26 cellular contexts compared by ENCODE assay signal in genomic region chr5:1995491-1995890, GRCh38.
DNase-seq lines count a peak whose midpoint lies in the region; ATAC-seq and FAIRE-seq lines count a peak whose summit lies in the region.
"Had no signal": no experiment of that assay in that cellular context is flagged by ENCODE, and none has a peak within 500 bp of the region (broad histone marks: within the 10 kb centered on the region; RNA-seq: fewer than 3 reads in every experiment).

No MANE protein-coding gene starts in this region.

- H4K8ac ChIP-seq in neuronal stem cell (ENCODE audit: low read depth, low read length): no peak overlapping the region

- peaks cover 0 to 10% (median 2%) of the 10 kb centered on the region in 4 donors for H3K4me1 Mint-ChIP-seq in naive thymus-derived CD8-positive, alpha-beta T cell

- H3K4me2 ChIP-seq in neuronal stem cell (ENCODE audit: insufficient read depth, low read length, poor library complexity, severe bottlenecking): no peak overlapping the region
- H3K4me2 ChIP-seq: BLaER1 treated with 17β-estradiol and CSF1 and Interleukin-3, amounts not matched to agents 10 nM and 100 nM had no signal

- no peak overlapping the region for H3K27ac ChIP-seq in neuronal stem cell (replicated peaks; ENCODE audit: low read length)
- H3K27ac ChIP-seq: 22Rv1 had no signal

- H2BK12ac ChIP-seq in neuronal stem cell (ENCODE audit: low read length): no peak overlapping the region

- no peak overlapping the region for H3K23ac ChIP-seq in neuronal stem cell (ENCODE audit: low read depth, low read length, poor library complexity)

- H2AFZ ChIP-seq in neuronal stem cell (ENCODE audit: low read length): no peak overlapping the region

- H3K9me3 Mint-ChIP-seq in naive thymus-derived CD8-positive, alpha-beta T cell: peaks cover 14 to 36% (median 27%) of the 10 kb centered on the region in 9 donors

- peaks cover 2 to 5% of the 10 kb centered on the region in 2 donors for H3K9me3 ChIP-seq in neuronal stem cell (replicated peaks in 1 of 2; ENCODE audit: control insufficient read depth in 2 of 2, insufficient read depth in 1 of 2, low read depth in 1 of 2, low read length in 2 of 2)
- H3K9me3 ChIP-seq: BE2C, HAP-1 had no signal

- H2BK15ac ChIP-seq in neuronal stem cell (ENCODE audit: low read length): no peak overlapping the region

- no peak overlapping the region for H4K91ac ChIP-seq in neuronal stem cell (ENCODE audit: low read depth, low read length, poor library complexity)

- no peak overlapping the region for H2BK120ac ChIP-seq in neuronal stem cell (ENCODE audit: low read depth, low read length)

- no peak overlapping the region for H2BK5ac ChIP-seq in neuronal stem cell (ENCODE audit: low read length)

- H3K36me3 Mint-ChIP-seq in naive thymus-derived CD8-positive, alpha-beta T cell: peaks cover 0 to 20% (median 3%) of the 10 kb centered on the region in 3 donors
- H3K36me3 Mint-ChIP-seq: CD14-positive monocyte had no signal

- no peak overlapping the region for H3K4me3 Mint-ChIP-seq in naive thymus-derived CD8-positive, alpha-beta T cell
- H3K4me3 Mint-ChIP-seq: CD14-positive monocyte; CD4-positive, alpha-beta T cell; CD8-positive, alpha-beta memory T cell; HFFc6 had no signal

- no peak overlapping the region for H3K4ac ChIP-seq in neuronal stem cell (ENCODE audit: low read length)

- peak overlapping the region; percentile 63 for H3K18ac ChIP-seq in neuronal stem cell (ENCODE audit: low read length)

- peaks cover 18 to 58% (median 30%) of the 10 kb centered on the region in 5 donors for H3K27me3 Mint-ChIP-seq in naive thymus-derived CD8-positive, alpha-beta T cell

- no peak for FAIRE-seq in urothelium cell line (lab: Jason Lieb, UNC)
- FAIRE-seq: A204.1, D721Med, GM12878, H54 had no signal

- no peak overlapping the region for H3K4me3 ChIP-seq in neuronal stem cell (ENCODE audit: low read length in 2 of 2)
- H3K4me3 ChIP-seq: BLaER1 treated with 17β-estradiol and CSF1 and Interleukin-3, amounts not matched to agents 10 nM and 100 nM; GM12878; HAP-1 had no signal

- H3K9ac ChIP-seq in neuronal stem cell (ENCODE audit: low read depth, low read length, poor library complexity): no peak overlapping the region
- H3K9ac ChIP-seq: BLaER1 treated with 17β-estradiol and CSF1 and Interleukin-3, amounts not matched to agents 10 nM and 100 nM had no signal

- POLR2A ChIA-PET in naive thymus-derived CD8-positive, alpha-beta T cell (lab: Charles Lee): no interaction called here

- no peaks in the 10 kb centered on the region for H3K36me3 ChIP-seq in neuronal stem cell (replicated peaks in 1 of 2; ENCODE audit: control insufficient read depth in 2 of 2, insufficient read depth in 2 of 2, low read length in 2 of 2)
- H3K36me3 ChIP-seq: BE2C; BLaER1 treated with 17β-estradiol and CSF1 and Interleukin-3, amounts not matched to agents 10 nM and 100 nM; HAP-1 had no signal

- no peak for ATAC-seq in naive thymus-derived CD8-positive, alpha-beta T cell
- no peak for ATAC-seq in GM21360 (IDR thresholded peaks at IDR 0.05; ENCODE audit: unreplicated experiment)
- ATAC-seq: GM12878 had no signal

- no peaks in the 10 kb centered on the region for H3K79me1 ChIP-seq in neuronal stem cell (ENCODE audit: low read depth, low read length)

- H3K4me1 ChIP-seq in neuronal stem cell (ENCODE audit: control insufficient read depth in 2 of 2, insufficient read depth in 1 of 2, low read depth in 1 of 2, low read length in 2 of 2): no peaks in the 10 kb centered on the region
- H3K4me1 ChIP-seq: BE2C, HAP-1 had no signal

- peaks cover 0 to 2% (median 0%) of the 10 kb centered on the region in 3 experiments for H3K27me3 ChIP-seq in neuronal stem cell (ENCODE audit: control insufficient read depth in 3 of 3, insufficient read depth in 3 of 3, low read depth in 1 of 3, low read length in 3 of 3)
- H3K27me3 ChIP-seq: BLaER1 treated with 17β-estradiol and CSF1 and Interleukin-3, amounts not matched to agents 10 nM and 100 nM had no signal

- no peak overlapping the region for H2AK5ac ChIP-seq in neuronal stem cell (ENCODE audit: low read depth, low read length)

- no peak overlapping the region for H3K14ac ChIP-seq in neuronal stem cell (ENCODE audit: low read length)

- peak; percentile 35 for DNase-seq in NCI-H748 (lab: John Stamatoyannopoulos, UW; ENCODE audit: unreplicated experiment)
- DNase-seq in NCI-H748 treated with DMSO at 0.1 percent for 48 hours (lab: John Stamatoyannopoulos, UW): no peak
- DNase-seq in islet precursor cell: peak; percentile 40
- no peak for DNase-seq in neuronal stem cell (ENCODE audit: low spot score)
- peak; percentile 0 for DNase-seq in urothelium cell line (ENCODE audit: low spot score)
- DNase-seq in pons (ENCODE audit: low spot score): no peak
- no peak for DNase-seq in naive thymus-derived CD8-positive, alpha-beta T cell
- DNase-seq: AML-193; BE2C; CD4-positive, alpha-beta T cell; CD8-positive, alpha-beta memory T cell; DMS 273 treated with DMSO at 0.1 percent for 48 hours; DMS79; EL; GDM1; GOT3; HFFc6 had no signal

- no peak overlapping the region for H3K27ac Mint-ChIP-seq in naive thymus-derived CD8-positive, alpha-beta T cell
- H3K27ac Mint-ChIP-seq: CD14-positive monocyte; CD4-positive, alpha-beta T cell; CD8-positive, alpha-beta memory T cell; HFFc6 had no signal

- WGBS in neuronal stem cell (ENCODE audit: extremely low coverage in 2 of 2, insufficient read length in 2 of 2, insufficient replicate concordance in 1 of 2), 2 donors: no CpG with 5 or more reads among the region's 5 CpGs

Comparison
In these comparisons a context has a peak if more than half of its experiments do, and no peak if none do; other contexts are left out.
1. DNase-seq: peak in NCI-H748 (single experiment), islet precursor cell (single experiment) and urothelium cell line (single experiment); none in NCI-H748 treated with DMSO at 0.1 percent for 48 hours (single experiment), neuronal stem cell (single experiment), pons (single experiment) and naive thymus-derived CD8-positive, alpha-beta T cell (0 of 10).